Comparison of ENCODE assay signal across 1 cellular context in the genomic region with DNA sequence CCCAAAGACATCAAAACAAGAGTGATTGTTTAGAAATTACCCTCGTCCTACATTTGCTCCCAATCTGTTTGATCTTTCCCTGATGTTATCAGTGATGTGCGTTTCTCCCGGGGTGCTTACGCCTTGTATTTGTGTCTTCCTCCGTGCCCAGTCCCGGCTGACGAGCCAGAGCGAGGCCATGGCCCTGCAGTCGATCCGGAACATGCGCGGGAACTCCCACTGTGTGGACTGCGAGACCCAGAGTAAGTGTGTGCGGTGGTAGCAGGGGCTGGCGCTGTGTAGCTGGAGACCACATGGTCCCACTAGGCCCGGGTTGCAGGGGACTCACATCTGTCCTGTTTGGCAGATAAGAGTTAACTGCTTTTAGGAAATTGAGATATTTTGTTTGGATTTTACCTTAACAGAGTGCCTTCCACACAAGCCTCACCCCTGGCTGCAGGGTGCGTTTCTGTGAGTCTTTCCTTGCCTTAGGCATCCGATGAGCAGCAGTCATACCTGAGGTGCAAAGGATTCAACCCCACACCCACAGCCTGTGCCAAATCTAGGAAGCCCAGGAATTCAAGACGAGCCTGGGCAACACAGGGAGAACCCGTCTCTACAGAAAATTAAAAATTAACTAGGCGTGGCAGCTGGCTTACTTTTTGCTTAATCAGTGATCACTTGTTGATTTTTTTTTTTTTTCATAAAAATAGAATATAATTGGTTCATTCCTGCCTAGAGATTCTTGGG.
TF ChIP-seq lines count a peak whose summit lies in the region.

No MANE protein-coding gene starts in this region.

TF ChIP-seq in HepG2, 621 proteins besides CTCF, POLR2A, EP300 and RAD21:
- TF ChIP-seq ATRX (CRISPR knock-in tag; IDR thresholded peaks at IDR 0.05; ENCODE audit: borderline replicate concordance) (no peak), ZNF382 (CRISPR knock-in tag; IDR thresholded peaks at IDR 0.05; ENCODE audit: borderline replicate concordance) (no peak), U2AF2 (IDR thresholded peaks at IDR 0.05; ENCODE audit: low read depth, low read length) (no peak), EHMT2 (IDR thresholded peaks at IDR 0.05; ENCODE audit: borderline replicate concordance, low read depth, low read length) (no peak), RBM22 (optimal IDR thresholded peaks at IDR 0.05; ENCODE audit: low read length) (no peak), ZFP1 (CRISPR knock-in tag; IDR thresholded peaks at IDR 0.05) (no peak), SRY (CRISPR knock-in tag; IDR thresholded peaks at IDR 0.05) (no peak), SMC3 (IDR thresholded peaks at IDR 0.05; ENCODE audit: low read length) (no peak), PRDM4 (CRISPR knock-in tag; IDR thresholded peaks at IDR 0.05; ENCODE audit: borderline replicate concordance) (no peak), SP5 (CRISPR knock-in tag; IDR thresholded peaks at IDR 0.05; ENCODE audit: borderline replicate concordance, low read depth) (no peak), MIXL1 (CRISPR knock-in tag; IDR thresholded peaks at IDR 0.05) (no peak), NR2C2 (CRISPR knock-in tag; IDR thresholded peaks at IDR 0.05; ENCODE audit: borderline replicate concordance) (no peak), CBFB (CRISPR knock-in tag; IDR thresholded peaks at IDR 0.05) (no peak), MTA3 (CRISPR knock-in tag; IDR thresholded peaks at IDR 0.05) (no peak), KDM5B (CRISPR knock-in tag; IDR thresholded peaks at IDR 0.05; ENCODE audit: borderline replicate concordance) (no peak), ZSCAN30 (CRISPR knock-in tag; IDR thresholded peaks at IDR 0.05) (no peak)
